40 cellular contexts compared by ENCODE assay signal in genomic region chr10:131318791-131319190, GRCh38. TPM values are rescaled to one million over a fixed set of nuclear protein-coding genes. Genes with fewer than 3 reads are reported as not detected.
"Had no signal": no experiment of that assay in that cellular context is flagged by ENCODE, and none has a peak within 500 bp of the region (broad histone marks: within the 10 kb centered on the region; RNA-seq: fewer than 3 reads in every experiment).

No MANE protein-coding gene starts in this region.

- H3K36me3 Mint-ChIP-seq: activated naive CD4-positive, alpha-beta T cell treated with anti-CD3 and anti-CD28 coated beads, Interleukin-2, amount 10 ng/mL, durations not matched to agents 7 days and 5 days; activated naive CD4-positive, alpha-beta T cell treated with anti-CD3 and anti-CD28 coated beads, Interleukin-2, amount 50 U/mL, for 72 hours; activated naive CD8-positive, alpha-beta T cell; activated naive CD8-positive, alpha-beta T cell treated with anti-CD3 and anti-CD28 coated beads for 36 hours; activated naive CD8-positive, alpha-beta T cell treated with anti-CD3 and anti-CD28 coated beads, Interleukin-2, amount 10 ng/mL, durations not matched to agents 7 days and 5 days; brain had no signal

- H3K27ac Mint-ChIP-seq: activated naive CD4-positive, alpha-beta T cell treated with anti-CD3 and anti-CD28 coated beads for 36 hours; activated naive CD4-positive, alpha-beta T cell treated with anti-CD3 and anti-CD28 coated beads, Interleukin-2, amount 10 ng/mL, durations not matched to agents 7 days and 5 days; activated naive CD4-positive, alpha-beta T cell treated with anti-CD3 and anti-CD28 coated beads, Interleukin-2, amount 50 U/mL, for 24 hours; activated naive CD4-positive, alpha-beta T cell treated with anti-CD3 and anti-CD28 coated beads, Interleukin-2, amount 50 U/mL, for 72 hours; activated naive CD8-positive, alpha-beta T cell; activated naive CD8-positive, alpha-beta T cell treated with anti-CD3 and anti-CD28 coated beads for 36 hours; activated naive CD8-positive, alpha-beta T cell treated with anti-CD3 and anti-CD28 coated beads, Interleukin-2, amount 10 ng/mL, durations not matched to agents 7 days and 5 days; activated naive CD8-positive, alpha-beta T cell treated with anti-CD3 and anti-CD28 coated beads, Interleukin-2, amount 50 U/mL, for 24 hours; activated T-cell treated with anti-CD3 and anti-CD28 coated beads, Interleukin-2, amount 50 U/mL, for 24 hours; activated T-cell treated with anti-CD3 and anti-CD28 coated beads, Interleukin-2, amount 50 U/mL, for 72 hours; activated T-helper 1 cell treated with anti-CD3 and anti-CD28 coated beads, Interleukin-12 subunit alpha, Interleukin-12 subunit beta, Interleukin-2, Interleukin-4 antibody, amounts not matched to agents 30 ng/mL and 10 ng/mL and 1 ng/mL, durations not matched to agents 14 hours and 24 hours and 36 hours; activated T-helper 17 cell treated with anti-CD3 and anti-CD28 coated beads, Interleukin-2, amount 50 U/mL, for 72 hours; activated T-helper 2 cell treated with anti-CD3 and anti-CD28 coated beads, Interferon-gamma antibody, Interleukin-2, Interleukin-4, amounts not matched to agents 10 μg/mL and 5 μg/mL and 100 μg/mL, durations not matched to agents 14 hours and 24 hours and 36 hours had no signal

- H3K4me1 ChIP-seq: adrenal gland, ascending aorta, body of pancreas, breast epithelium had no signal

- H3K36me3 ChIP-seq: adrenal gland, ascending aorta, brain microvascular endothelial cell, breast epithelium, cardiac muscle cell had no signal

- H3K9me3 ChIP-seq: adrenal gland, ascending aorta, body of pancreas, breast epithelium had no signal

- H3K27me3 ChIP-seq: ascending aorta, body of pancreas, brain microvascular endothelial cell had no signal

- H3K27ac ChIP-seq: adrenal gland, ascending aorta, body of pancreas, brain microvascular endothelial cell, breast epithelium, cardiac muscle cell had no signal

- H3K4me3 Mint-ChIP-seq: activated naive CD4-positive, alpha-beta T cell treated with anti-CD3 and anti-CD28 coated beads for 36 hours; activated naive CD4-positive, alpha-beta T cell treated with anti-CD3 and anti-CD28 coated beads, Interleukin-2, amount 10 ng/mL, durations not matched to agents 7 days and 5 days; activated naive CD4-positive, alpha-beta T cell treated with anti-CD3 and anti-CD28 coated beads, Interleukin-2, amount 50 U/mL, for 24 hours; activated naive CD8-positive, alpha-beta T cell; activated naive CD8-positive, alpha-beta T cell treated with anti-CD3 and anti-CD28 coated beads for 36 hours; activated naive CD8-positive, alpha-beta T cell treated with anti-CD3 and anti-CD28 coated beads, Interleukin-2, amount 10 ng/mL, durations not matched to agents 7 days and 5 days; activated naive CD8-positive, alpha-beta T cell treated with anti-CD3 and anti-CD28 coated beads, Interleukin-2, amount 50 U/mL, for 24 hours; activated T-cell treated with anti-CD3 and anti-CD28 coated beads, Interleukin-2, amount 50 U/mL, for 24 hours; activated T-cell treated with anti-CD3 and anti-CD28 coated beads, Interleukin-2, amount 50 U/mL, for 4 hours; activated T-cell treated with anti-CD3 and anti-CD28 coated beads, Interleukin-2, amount 50 U/mL, for 72 hours; activated T-helper 1 cell treated with anti-CD3 and anti-CD28 coated beads, Interleukin-12 subunit alpha, Interleukin-12 subunit beta, Interleukin-2, Interleukin-4 antibody, amounts not matched to agents 30 ng/mL and 10 ng/mL and 1 ng/mL, durations not matched to agents 14 hours and 24 hours and 36 hours; activated T-helper 17 cell treated with anti-CD3 and anti-CD28 coated beads, Interleukin-2, amount 50 U/mL, for 72 hours; brain; central memory CD8-positive, alpha-beta T cell had no signal

- DNase-seq: activated effector memory CD4-positive, alpha-beta T cell treated with anti-CD3 and anti-CD28 coated beads, Interleukin-2, amount 50 U/mL, for 16 hours; activated effector memory CD4-positive, alpha-beta T cell treated with Interleukin-2 at 50 U/mL for 16 hours; activated gamma-delta T cell; activated gamma-delta T cell treated with Interleukin-2 at 50 U/mL for 16 hours; activated naive CD4-positive, alpha-beta T cell; activated naive CD4-positive, alpha-beta T cell treated with anti-CD3 and anti-CD28 coated beads for 36 hours; activated naive CD4-positive, alpha-beta T cell treated with anti-CD3 and anti-CD28 coated beads, Interleukin-2, amount 10 ng/mL, durations not matched to agents 7 days and 5 days; activated naive CD4-positive, alpha-beta T cell treated with anti-CD3 and anti-CD28 coated beads, Interleukin-2, amount 50 U/mL, for 16 hours; activated naive CD4-positive, alpha-beta T cell treated with Interleukin-2 at 50 U/mL for 16 hours; activated naive CD8-positive, alpha-beta T cell treated with anti-CD3 and anti-CD28 coated beads for 36 hours; activated naive CD8-positive, alpha-beta T cell treated with anti-CD3 and anti-CD28 coated beads, Interleukin-2, amount 10 ng/mL, durations not matched to agents 7 days and 5 days; activated naive CD8-positive, alpha-beta T cell treated with anti-CD3 and anti-CD28 coated beads, Interleukin-2, amount 50 U/mL, for 24 hours; activated T-cell treated with anti-CD3 and anti-CD28 coated beads, Interleukin-2, amount 50 U/mL, for 24 hours; activated T-cell treated with anti-CD3 and anti-CD28 coated beads, Interleukin-2, amount 50 U/mL, for 4 hours; activated T-cell treated with anti-CD3 and anti-CD28 coated beads, Interleukin-2, amount 50 U/mL, for 48 hours; activated T-cell treated with anti-CD3 and anti-CD28 coated beads, Interleukin-2, amount 50 U/mL, for 72 hours; adrenal gland; amniotic stem cell; amygdala; anterior cingulate cortex; aorta; body of pancreas; brain microvascular endothelial cell; caudate nucleus; central memory CD4-positive, alpha-beta T cell; cerebellar nuclear complex had no signal

- H3K4me1 Mint-ChIP-seq: activated naive CD4-positive, alpha-beta T cell treated with anti-CD3 and anti-CD28 coated beads, Interleukin-2, amount 50 U/mL, for 24 hours; activated naive CD8-positive, alpha-beta T cell treated with anti-CD3 and anti-CD28 coated beads for 36 hours; activated naive CD8-positive, alpha-beta T cell treated with anti-CD3 and anti-CD28 coated beads, Interleukin-2, amount 10 ng/mL, durations not matched to agents 7 days and 5 days; activated naive CD8-positive, alpha-beta T cell treated with anti-CD3 and anti-CD28 coated beads, Interleukin-2, amount 50 U/mL, for 24 hours; central memory CD8-positive, alpha-beta T cell had no signal

- H3K9me3 Mint-ChIP-seq: activated naive CD4-positive, alpha-beta T cell treated with anti-CD3 and anti-CD28 coated beads for 36 hours; activated naive CD4-positive, alpha-beta T cell treated with anti-CD3 and anti-CD28 coated beads, Interleukin-2, amount 10 ng/mL, durations not matched to agents 7 days and 5 days; activated naive CD4-positive, alpha-beta T cell treated with anti-CD3 and anti-CD28 coated beads, Interleukin-2, amount 50 U/mL, for 24 hours; activated naive CD4-positive, alpha-beta T cell treated with anti-CD3 and anti-CD28 coated beads, Interleukin-2, amount 50 U/mL, for 72 hours; activated naive CD8-positive, alpha-beta T cell treated with anti-CD3 and anti-CD28 coated beads for 36 hours; activated naive CD8-positive, alpha-beta T cell treated with anti-CD3 and anti-CD28 coated beads, Interleukin-2, amount 10 ng/mL, durations not matched to agents 7 days and 5 days; activated naive CD8-positive, alpha-beta T cell treated with anti-CD3 and anti-CD28 coated beads, Interleukin-2, amount 50 U/mL, for 24 hours; activated T-cell treated with anti-CD3 and anti-CD28 coated beads, Interleukin-2, amount 50 U/mL, for 24 hours; activated T-cell treated with anti-CD3 and anti-CD28 coated beads, Interleukin-2, amount 50 U/mL, for 4 hours; activated T-cell treated with anti-CD3 and anti-CD28 coated beads, Interleukin-2, amount 50 U/mL, for 72 hours; activated T-helper 1 cell treated with anti-CD3 and anti-CD28 coated beads, Interleukin-12 subunit alpha, Interleukin-12 subunit beta, Interleukin-2, Interleukin-4 antibody, amounts not matched to agents 30 ng/mL and 10 ng/mL and 1 ng/mL, durations not matched to agents 14 hours and 24 hours and 36 hours; activated T-helper 2 cell treated with anti-CD3 and anti-CD28 coated beads, Interferon-gamma antibody, Interleukin-2, Interleukin-4, amounts not matched to agents 10 μg/mL and 5 μg/mL and 100 μg/mL, durations not matched to agents 14 hours and 24 hours and 36 hours had no signal

- H3K4me3 ChIP-seq: adrenal gland, ascending aorta, body of pancreas, breast epithelium, cardiac muscle cell had no signal

RNA-seq across cellular contexts. Expression of gene TCERG1L, which starts 7.3 kb away (rescaled TPM):
- total RNA-seq: aorta, ascending aorta, bronchial epithelial cell, cardiac septum, chondrocyte had no signal
- polyA plus RNA-seq: aorta had no signal
